ENCODE assay signal across 8 cellular contexts in genomic region chr3:138434875-138435772, GRCh38. TPM values are rescaled to one million over a fixed set of nuclear protein-coding genes. Genes with fewer than 3 reads are reported as not detected.
DNase-seq lines count a peak whose midpoint lies in the region; ATAC-seq lines count a peak whose summit lies in the region.

No MANE protein-coding gene starts in this region.

- H3K36me3 ChIP-seq in ectodermal cell (ENCODE audit: control insufficient read depth, insufficient read depth, low read length) (no peaks in the 10 kb centered on the region), aorta (ENCODE audit: control insufficient read depth in 1 of 2, insufficient read depth in 2 of 2, low read length in 1 of 2) (no peaks in the 10 kb centered on the region)

- intact Hi-C loops in aorta (cut with DNase I): no loop called here

- H3K4me3 ChIP-seq in ectodermal cell (ENCODE audit: insufficient read depth, low read depth, low read length) (peak overlapping the region; percentile 31), mononuclear cell (ENCODE audit: low read length) (peak overlapping the region; percentile 10), aorta (ENCODE audit: low read length in 2 of 2) (peak overlapping the region; percentile 7 to 60)

- H3K27ac ChIP-seq in ectodermal cell (ENCODE audit: insufficient read depth, low read depth, low read length, poor library complexity, severe bottlenecking): no peak overlapping the region
- no peak overlapping the region for H3K27ac ChIP-seq in aorta (ENCODE audit: low read depth in 1 of 2, low read length in 2 of 2)

- H3K4me1 ChIP-seq in ectodermal cell (ENCODE audit: control insufficient read depth, insufficient read depth, low read length) (peaks cover 8% of the 10 kb centered on the region), mononuclear cell (ENCODE audit: insufficient read depth, low read length) (peaks cover 20% of the 10 kb centered on the region), aorta (ENCODE audit: control insufficient read depth in 1 of 2, insufficient read depth in 2 of 2, low read length in 2 of 2) (no peaks in the 10 kb centered on the region)

- 2% methylated on average over 78 of the region's 78 CpGs for WGBS in ectodermal cell, 2 experiments
- WGBS in aorta, 2 donors: 9 to 10% methylated on average over 78 of the region's 78 CpGs

- peak; percentile 17 for ATAC-seq in aorta (ENCODE audit: low FRiP score)
- no peak for ATAC-seq in HG03139 (IDR thresholded peaks at IDR 0.05; ENCODE audit: unreplicated experiment)

- H3K27me3 ChIP-seq in ectodermal cell (ENCODE audit: control insufficient read depth, insufficient read depth, low read length, poor library complexity, severe bottlenecking) (peaks cover 53% of the 10 kb centered on the region), mononuclear cell (ENCODE audit: insufficient read depth, low read length) (peaks cover 44% of the 10 kb centered on the region), aorta (ENCODE audit: control insufficient read depth in 1 of 2, insufficient read depth in 2 of 2, low read length in 1 of 2) (no peaks in the 10 kb centered on the region)

- DNase-seq in CD1c-positive myeloid dendritic cell (ENCODE audit: extremely low spot score): peak; percentile 12
- peak; percentile 30 for DNase-seq in M059J (ENCODE audit: low read depth)
- DNase-seq in aorta: peak in 1 of 2 donors; percentile 72
- DNase-seq in cerebellar nuclear complex (lab: John Stamatoyannopoulos, UW): no peak
- no peak for DNase-seq in stimulated activated naive CD4-positive, alpha-beta T cell (lab: John Stamatoyannopoulos, UW)

- no peaks in the 10 kb centered on the region for H3K9me3 ChIP-seq in ectodermal cell (ENCODE audit: control insufficient read depth, low read length)
- no peaks in the 10 kb centered on the region for H3K9me3 ChIP-seq in mononuclear cell (ENCODE audit: low read depth, low read length)
- H3K9me3 ChIP-seq in aorta (ENCODE audit: control insufficient read depth, low read length): no peaks in the 10 kb centered on the region

RNA-seq across cellular contexts. Expression of gene ESYT3, which starts 0.7 kb away (rescaled TPM):
- 0.15 and 0.52 TPM in 2 replicates for total RNA-seq in M059J (2014; rRNA removed; shearing (Covaris generic))
- 0.37 TPM for polyA plus RNA-seq in ectodermal cell (2013, experiment 1 of 4)
- 0.28 TPM for polyA plus RNA-seq in ectodermal cell (2013, experiment 2 of 4)
- 0.53 TPM for polyA plus RNA-seq in ectodermal cell (2013, experiment 3 of 4)
- 0.45 TPM for polyA plus RNA-seq in ectodermal cell (2013, experiment 4 of 4)
- total RNA-seq in mononuclear cell: 0.21 TPM
- 1 to 10 TPM; 1.0 to 2.7 TPM for total RNA-seq in aorta
- polyA plus RNA-seq in aorta: under 1 TPM; 0.38 to 0.72 TPM

Comparison
In these comparisons a context has a peak if more than half of its experiments do, and no peak if none do; other contexts are left out.
1. DNase-seq: peak in CD1c-positive myeloid dendritic cell (single experiment) and M059J (single experiment); none in cerebellar nuclear complex (0 of 2) and stimulated activated naive CD4-positive, alpha-beta T cell (0 of 6).
2. Peak in every context shown above with its lines, with median percentiles within 50 percentile points of each other: H3K4me3 ChIP-seq.